In genomic region chr1:222009105-222009730, GRCh38 we compare ENCODE assay signal across 8 cellular contexts.
A peak's percentile ranks its signal among the peaks of the same experiment; 100 is the strongest.
DNase-seq lines count a peak whose midpoint lies in the region; ATAC-seq lines count a peak whose summit lies in the region.

No MANE protein-coding gene starts in this region.

- H3K9ac ChIP-seq in Karpas-422 (ENCODE audit: low read length), result no peak overlapping the region

- no peaks in the 10 kb centered on the region; the same call in 1 of the 2 replicates for H3K27me3 ChIP-seq in Karpas-422 (ENCODE audit: low read length)

- no peaks in the 10 kb centered on the region for H3K9me3 ChIP-seq in Karpas-422 (ENCODE audit: low read length)

- H3K27ac ChIP-seq in Karpas-422 (ENCODE audit: low read length), result no peak overlapping the region

- H3K4me1 ChIP-seq in Karpas-422 (ENCODE audit: low read length), result no peaks in the 10 kb centered on the region

- peaks cover 9% of the 10 kb centered on the region for H3K27me3 Mint-ChIP-seq in activated T-cell treated with anti-CD3 and anti-CD28 coated beads, Interleukin-2, amount 50 U/mL, for 72 hours (ENCODE audit: low read depth)

- no peak overlapping the region for H2AFZ ChIP-seq in Karpas-422 (ENCODE audit: low read length)

- ATAC-seq in GM18909 (IDR thresholded peaks at IDR 0.05; ENCODE audit: poor library complexity, unreplicated experiment), result peak; percentile 68
- ATAC-seq in activated T-cell treated with anti-CD3 and anti-CD28 coated beads, Interleukin-2, amount 50 U/mL, for 72 hours (replicated peaks in 1 of 2), result peak; percentile 62 to 71

- no peak overlapping the region for H3K4me3 Mint-ChIP-seq in activated T-cell treated with anti-CD3 and anti-CD28 coated beads, Interleukin-2, amount 50 U/mL, for 72 hours

- H3K9me2 ChIP-seq in Karpas-422 (replicated peaks; ENCODE audit: insufficient read depth, low read length), result no peaks in the 10 kb centered on the region

- H3K36me3 Mint-ChIP-seq in activated T-cell treated with anti-CD3 and anti-CD28 coated beads, Interleukin-2, amount 50 U/mL, for 72 hours (ENCODE audit: insufficient read depth in 2 of 2), result no peaks in the 10 kb centered on the region

- peak; percentile 21 for DNase-seq in CD1c-positive myeloid dendritic cell (ENCODE audit: extremely low spot score)
- peak; percentile 67 for DNase-seq in Karpas-422
- DNase-seq in activated T-cell treated with anti-CD3 and anti-CD28 coated beads, Interleukin-2, amount 50 U/mL, for 72 hours, result peak; percentile 16 to 18
- peak; percentile 26 for DNase-seq in iris pigment epithelial cell (ENCODE audit: low read depth)
- no peak for DNase-seq in occipital lobe (lab: John Stamatoyannopoulos, UW)
- no peak for DNase-seq in SIG-M5 (lab: John Stamatoyannopoulos, UW)
- DNase-seq in NCI-H2227 (lab: John Stamatoyannopoulos, UW; ENCODE audit: unreplicated experiment), result no peak

- H3K4me2 ChIP-seq in Karpas-422 (ENCODE audit: low read depth, low read length, poor library complexity, severe bottlenecking), result no peak overlapping the region

- no peaks in the 10 kb centered on the region for H4K20me1 ChIP-seq in Karpas-422 (ENCODE audit: insufficient read depth, low read depth, low read length)

- no peaks in the 10 kb centered on the region for H3K4me1 Mint-ChIP-seq in activated T-cell treated with anti-CD3 and anti-CD28 coated beads, Interleukin-2, amount 50 U/mL, for 72 hours (ENCODE audit: low read depth)

- no peaks in the 10 kb centered on the region for H3K36me3 ChIP-seq in Karpas-422 (ENCODE audit: insufficient read depth, low read length)

- no peaks in the 10 kb centered on the region for H3K9me3 Mint-ChIP-seq in activated T-cell treated with anti-CD3 and anti-CD28 coated beads, Interleukin-2, amount 50 U/mL, for 72 hours

- no peaks in the 10 kb centered on the region for H3K79me2 ChIP-seq in Karpas-422 (ENCODE audit: low read length)

- H3K27ac Mint-ChIP-seq in activated T-cell treated with anti-CD3 and anti-CD28 coated beads, Interleukin-2, amount 50 U/mL, for 72 hours, result no peak overlapping the region

- no peak overlapping the region for H3K4me3 ChIP-seq in Karpas-422 (ENCODE audit: low read length)

Comparison
In these comparisons a context has a peak if more than half of its experiments do, and no peak if none do; other contexts are left out.
1. DNase-seq: peak in CD1c-positive myeloid dendritic cell (single experiment), Karpas-422 (single experiment), activated T-cell treated with anti-CD3 and anti-CD28 coated beads, Interleukin-2, amount 50 U/mL, for 72 hours (2 of 2) and iris pigment epithelial cell (single experiment); none in occipital lobe (single experiment), SIG-M5 (single experiment) and NCI-H2227 (single experiment).